ENCODE assay signal across 8 cellular contexts in the genomic region with DNA sequence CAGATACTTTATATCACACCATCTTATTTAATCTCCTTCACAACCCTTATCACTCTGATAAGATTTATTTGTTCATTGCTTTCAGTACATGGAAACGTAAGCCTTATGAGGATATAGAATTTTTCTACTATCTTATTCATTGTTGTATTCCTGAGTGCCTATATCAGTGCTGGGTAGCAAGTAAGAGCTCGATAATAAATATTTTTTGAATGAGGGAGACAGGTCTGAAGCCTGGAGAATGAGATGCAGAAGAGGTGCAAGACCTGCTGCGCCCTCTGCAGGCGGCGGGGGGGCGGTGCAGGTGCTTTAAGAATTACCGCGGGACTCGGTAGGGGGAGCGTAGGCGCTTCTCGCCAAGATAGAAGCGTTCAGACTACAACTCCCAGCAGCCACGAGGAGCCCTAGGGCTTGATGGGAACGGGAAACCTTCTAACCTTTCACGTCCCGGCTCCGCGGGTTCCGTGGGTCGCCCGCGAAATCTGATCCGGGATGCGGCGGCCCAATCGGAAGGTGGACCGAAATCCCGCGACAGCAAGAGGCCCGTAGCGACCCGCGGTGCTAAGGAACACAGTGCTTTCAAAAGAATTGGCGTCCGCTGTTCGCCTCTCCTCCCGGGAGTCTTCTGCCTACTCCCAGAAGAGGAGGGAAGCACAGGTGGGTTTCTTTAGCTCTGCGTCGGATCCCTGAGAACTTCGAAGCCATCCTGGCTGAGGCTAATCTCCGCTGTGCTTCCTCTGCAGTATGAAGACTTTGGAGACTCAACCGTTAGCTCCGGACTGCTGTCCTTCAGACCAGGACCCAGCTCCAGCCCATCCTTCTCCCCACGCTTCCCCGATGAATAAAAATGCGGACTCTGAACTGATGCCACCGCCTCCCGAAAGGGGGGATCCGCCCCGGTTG. TPM values are rescaled to one million over a fixed set of nuclear protein-coding genes. Genes with fewer than 3 reads are reported as not detected.
DNase-seq lines count a peak whose midpoint lies in the region; ATAC-seq and TF ChIP-seq lines count a peak whose summit lies in the region.

A gene (plus strand): TSS at position 570 of the 900 bp plus-strand sequence. CDS start 172 bp downstream, at position 742.

- in situ Hi-C loops in GM18951 (cut with MboI; ENCODE audit: low sequenced_read_pairs, unreplicated experiment) = no loop called here

- POLR2A ChIA-PET in activated B cell treated with CpG ODN at 0.5 μM for 24 hours (lab: Charles Lee) = interaction anchor here (0.5 to 5.9 kb wide), 65 partner anchors 14 to 675 kb away, joined by 3 to 109 read pairs (median 8); a partner anchor contains a TSS

- no peaks in the 10 kb centered on the region for H3K9me3 ChIP-seq in spleen

- peaks cover 0 to 43% (median 7%) of the 10 kb centered on the region in 6 donors for H3K36me3 ChIP-seq in spleen

- intact Hi-C loops in activated B cell treated with CpG ODN at 0.5 μM for 24 hours (cut with micrococcal nuclease) = loop anchor here (1.0 to 10.0 kb wide), 18 partner anchors 38 to 641 kb away; a partner anchor contains a TSS
- intact Hi-C loops in spleen (cut with DNase I; ENCODE audit: low total_unique reads) = loop anchor here (10.0 kb wide), 1 partner anchor 63 kb away; a partner anchor contains a TSS

- CTCF ChIA-PET in activated B cell treated with CpG ODN at 0.5 μM for 24 hours (lab: Charles Lee) = interaction anchor here (0.6 to 4.2 kb wide), 18 partner anchors 9 to 409 kb away, joined by 3 to 40 read pairs (median 7); a partner anchor contains a TSS

- H3K27me3 ChIP-seq in spleen (replicated peaks in 1 of 7) = no peaks in the 10 kb centered on the region

- peak within 1 kb of the TSS; percentile 99 for H3K27ac Mint-ChIP-seq in activated B cell treated with CpG ODN at 0.5 μM for 24 hours

- peak within 1 kb of the TSS; percentile 97 for H3K4me3 Mint-ChIP-seq in activated B cell treated with CpG ODN at 0.5 μM for 24 hours

- peaks cover 49% of the 10 kb centered on the region for H3K4me1 Mint-ChIP-seq in activated B cell treated with CpG ODN at 0.5 μM for 24 hours

- H3K27ac ChIP-seq in caudate nucleus (ENCODE audit: low read depth, low read length) (peak within 1 kb of the TSS; percentile 100), spleen (peak within 1 kb of the TSS; percentile 93 to 98 (median 98))

- TF ChIP-seq POLR2A in GM18951 (IDR thresholded peaks at IDR 0.05; ENCODE audit: extremely low read depth, insufficient read depth, insufficient read length) (peak; percentile 72), spleen (IDR thresholded peaks at IDR 0.05) (no peak)

- WGBS in spleen, 5 donors = 0 to 1% (median 0%) methylated on average over 46 to 51 of the region's 51 CpGs

- peaks cover 37% of the 10 kb centered on the region for H3K36me3 Mint-ChIP-seq in activated B cell treated with CpG ODN at 0.5 μM for 24 hours (ENCODE audit: low read depth)

- DNase-seq in AG10803 (ENCODE audit: low read depth) (peak; percentile 99), NCI-H345 (lab: John Stamatoyannopoulos, UW) (peak; percentile 92), activated B cell treated with CpG ODN at 0.5 μM for 24 hours (peak; percentile 91), caudate nucleus (lab: John Stamatoyannopoulos, UW) (peak; percentile 53 to 99 (median 96)), inferior parietal cortex (ENCODE audit: extremely low spot score) (peak; percentile 99), spleen (peak; percentile 99)

- TF ChIP-seq CTCF in AG10803 (conservative IDR thresholded peaks at IDR 0.05; ENCODE audit: low read length) (peak; percentile 92), activated B cell treated with CpG ODN at 0.5 μM for 24 hours (IDR thresholded peaks at IDR 0.05) (peak; percentile 94), spleen (IDR thresholded peaks at IDR 0.05 in 8 of 11, conservative IDR thresholded peaks at IDR 0.05 in 3 of 11) (peak; percentile 94 to 100 (median 99))

- no peaks in the 10 kb centered on the region for H3K9me3 Mint-ChIP-seq in activated B cell treated with CpG ODN at 0.5 μM for 24 hours

- peaks cover 30 to 55% (median 43%) of the 10 kb centered on the region in 6 donors for H3K4me1 ChIP-seq in spleen

- peak within 1 kb of the TSS; percentile 99 for H3K4me3 ChIP-seq in AG10803 (ENCODE audit: low read length)
- H3K4me3 ChIP-seq in spleen = peak within 1 kb of the TSS; percentile 77 to 97 (median 94)

- H3K27me3 Mint-ChIP-seq in activated B cell treated with CpG ODN at 0.5 μM for 24 hours = no peaks in the 10 kb centered on the region

- peak; percentile 63 for ATAC-seq in HG03196 (IDR thresholded peaks at IDR 0.05; ENCODE audit: unreplicated experiment)
- ATAC-seq in activated B cell treated with CpG ODN at 0.5 μM for 24 hours (ENCODE audit: low read depth) = peak; percentile 77

RNA-seq across cellular contexts. Expression of the gene that starts here (rescaled TPM):
- total RNA-seq in activated B cell treated with CpG ODN at 0.5 μM for 24 hours (17.1 and 17.6 TPM in 2 replicates), spleen (10 to 100 TPM in 1 of 7 donors, 1 to 10 TPM in 6; 8.5 to 10.6 (median 9.5) TPM)
- 10 to 100 TPM; 13.3 to 21.8 (median 16.4) TPM for polyA plus RNA-seq in spleen

Comparison
In these comparisons a context has a peak if more than half of its experiments do, and no peak if none do; other contexts are left out.
1. Peak in every context shown above with its lines: DNase-seq, ATAC-seq, H3K4me3 ChIP-seq and H3K27ac ChIP-seq.